ENCODE assay signal across 29 cellular contexts in the genomic region with DNA sequence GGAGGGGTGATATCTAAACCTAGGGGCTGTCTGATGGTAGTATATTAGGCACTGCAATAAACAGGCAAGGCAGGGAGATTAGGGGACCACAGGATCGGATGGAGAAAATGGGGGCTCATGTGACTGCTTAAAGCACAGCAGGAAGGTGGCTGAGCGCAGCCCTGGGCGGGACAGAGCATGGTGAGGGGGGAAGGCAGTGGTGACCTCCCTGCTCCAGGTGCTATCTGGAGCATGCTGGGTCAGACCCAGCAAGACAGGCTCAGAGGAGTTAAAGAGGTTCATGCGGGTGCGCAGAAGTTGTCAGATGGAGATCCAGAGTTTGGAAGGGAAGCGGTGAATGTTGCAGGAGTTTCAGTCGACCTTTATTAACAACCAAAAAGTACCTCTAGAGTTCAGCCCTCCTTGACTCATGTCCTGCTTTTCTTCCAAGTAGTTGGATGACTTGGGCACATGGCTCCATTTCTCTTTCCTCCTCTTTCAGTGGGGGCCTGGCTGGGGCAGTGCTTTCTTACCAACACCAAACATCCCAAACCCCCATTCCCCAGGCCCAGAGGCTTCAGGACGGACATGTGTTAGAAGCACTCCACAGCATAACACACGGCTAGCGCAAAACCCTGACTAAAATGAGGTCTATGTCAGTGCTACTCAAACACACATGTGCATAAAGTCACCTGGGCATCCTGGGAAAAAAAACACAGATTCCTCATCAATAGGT. TPM values are rescaled to one million over a fixed set of nuclear protein-coding genes. Genes with fewer than 3 reads are reported as not detected.
"Had no signal": no experiment of that assay in that cellular context is flagged by ENCODE, and none has a peak within 500 bp of the region (broad histone marks: within the 10 kb centered on the region; RNA-seq: fewer than 3 reads in every experiment).

No MANE protein-coding gene starts in this region.

- H3K27me3 ChIP-seq: brain microvascular endothelial cell, SJCRH30 had no signal

- ATAC-seq: activated CD4-positive, alpha-beta T cell treated with anti-CD3 and anti-CD28 coated beads for 36 hours; activated CD4-positive, CD25-positive, alpha-beta regulatory T cell treated with anti-CD3 and anti-CD28 coated beads, Interleukin-2, amount 50 U/mL, for 24 hours; activated CD8-positive, alpha-beta T cell treated with anti-CD3 and anti-CD28 coated beads, Interleukin-2, amount 10 ng/mL, durations not matched to agents 7 days and 5 days; activated T-cell treated with anti-CD3 and anti-CD28 coated beads, Interleukin-2, amount 50 U/mL, for 72 hours; activated T-helper 17 cell treated with anti-CD3 and anti-CD28 coated beads, Interleukin-2, amount 50 U/mL, for 72 hours; K562; Panc1 had no signal

- H3K4me1 ChIP-seq: SJCRH30 had no signal

- DNase-seq: activated CD4-positive, alpha-beta T cell treated with anti-CD3 and anti-CD28 coated beads for 36 hours; activated CD4-positive, alpha-beta T cell treated with anti-CD3 and anti-CD28 coated beads, Interleukin-2, amount 10 ng/mL, durations not matched to agents 7 days and 5 days; activated CD4-positive, alpha-beta T cell treated with anti-CD3 and anti-CD28 coated beads, Interleukin-2, amount 50 U/mL, for 48 hours; activated CD8-positive, alpha-beta memory T cell treated with anti-CD3 and anti-CD28 coated beads, Interleukin-2, amount 50 U/mL, for 48 hours; activated CD8-positive, alpha-beta T cell treated with anti-CD3 and anti-CD28 coated beads, Interleukin-2, amount 10 ng/mL, durations not matched to agents 7 days and 5 days; activated effector memory CD4-positive, alpha-beta T cell treated with anti-CD3 and anti-CD28 coated beads, Interleukin-2, amount 50 U/mL, for 16 hours; activated naive CD4-positive, alpha-beta T cell; activated naive CD4-positive, alpha-beta T cell treated with anti-CD3 and anti-CD28 coated beads, Interleukin-2, amount 50 U/mL, for 16 hours; activated naive CD8-positive, alpha-beta T cell treated with anti-CD3 and anti-CD28 coated beads for 36 hours; activated T-cell treated with anti-CD3 and anti-CD28 coated beads, Interleukin-2, amount 50 U/mL, for 72 hours; amniotic stem cell; aorta; brain microvascular endothelial cell; NCI-H1105; NCI-H1417 treated with DMSO at 0.1 percent for 48 hours; NCI-H2029; NCI-H345; NCI-H524 treated with DMSO at 0.1 percent for 48 hours; SHP77; SJCRH30 had no signal

- H3K36me3 ChIP-seq: brain microvascular endothelial cell, SJCRH30 had no signal

- H3K4me3 ChIP-seq: K562, SJCRH30, SK-N-MC had no signal

- H3K9me3 ChIP-seq: SJCRH30 had no signal

- H3K27ac ChIP-seq: brain microvascular endothelial cell, SJCRH30, SK-N-MC had no signal

RNA-seq across cellular contexts. Expression of gene CAPN9, which starts 41.5 kb away (rescaled TPM):
- total RNA-seq: activated CD4-positive, alpha-beta T cell treated with anti-CD3 and anti-CD28 coated beads for 36 hours; activated CD4-positive, alpha-beta T cell treated with anti-CD3 and anti-CD28 coated beads, Interleukin-2, amount 10 ng/mL, durations not matched to agents 7 days and 5 days; activated CD8-positive, alpha-beta T cell treated with anti-CD3 and anti-CD28 coated beads, Interleukin-2, amount 10 ng/mL, durations not matched to agents 7 days and 5 days; activated naive CD8-positive, alpha-beta T cell treated with anti-CD3 and anti-CD28 coated beads for 36 hours; activated T-cell treated with anti-CD3 and anti-CD28 coated beads, Interleukin-2, amount 50 U/mL, for 72 hours; activated T-helper 17 cell treated with anti-CD3 and anti-CD28 coated beads, Interleukin-2, amount 50 U/mL, for 72 hours; aorta; K562; M059J; SJCRH30; T-helper 1 cell treated with Interleukin-12 subunit alpha and Interleukin-12 subunit beta and Interleukin-4 antibody, amounts not matched to agents 30 ng/mL and 1 ng/mL, for 36 hours; T-helper 2 cell treated with Interferon-gamma antibody and Interleukin-4, amounts not matched to agents 100 ng/mL and 5 ng/mL, for 36 hours; WTC11 had no signal
- polyA plus RNA-seq: K562 had no signal
